1 cellular context compared by ENCODE assay signal in genomic region chr6:28587011-28587745, GRCh38.
TF ChIP-seq lines count a peak whose summit lies in the region.

No MANE protein-coding gene starts in this region.

TF ChIP-seq in HepG2, 621 proteins besides CTCF, POLR2A, EP300 and RAD21 (continued from another document and continues in another):
- TF ChIP-seq ZNF770 (CRISPR knock-in tag; IDR thresholded peaks at IDR 0.05) (peak; percentile 64; the same call in 1 of the 2 replicates), IKZF4 (CRISPR knock-in tag; IDR thresholded peaks at IDR 0.05; ENCODE audit: borderline replicate concordance, low read depth, not compliant biosample characterization) (peak; percentile 98), NFRKB (IDR thresholded peaks at IDR 0.05) (no peak), ZNF333 (CRISPR knock-in tag; IDR thresholded peaks at IDR 0.05; ENCODE audit: borderline replicate concordance) (no peak; the same call in 1 of the 2 replicates), ZMYM3 (CRISPR knock-in tag; IDR thresholded peaks at IDR 0.05) (peak; percentile 58), ATF3 (CRISPR knock-in tag; IDR thresholded peaks at IDR 0.05) (peak; percentile 69; the same call in 1 of the 2 replicates), ZNF17 (CRISPR knock-in tag; IDR thresholded peaks at IDR 0.05) (no peak), MED8 (CRISPR knock-in tag; IDR thresholded peaks at IDR 0.05; ENCODE audit: insufficient replicate concordance) (peak; percentile 37), ZNF510 (CRISPR knock-in tag; IDR thresholded peaks at IDR 0.05; ENCODE audit: low read depth) (peak; percentile 97), MBD4 (IDR thresholded peaks at IDR 0.05; ENCODE audit: borderline replicate concordance, low read length) (no peak), ELF3 (CRISPR knock-in tag; IDR thresholded peaks at IDR 0.05) (peak; percentile 76), DPF2 (CRISPR knock-in tag; IDR thresholded peaks at IDR 0.05; ENCODE audit: borderline replicate concordance, low read depth) (no peak), ZNF275 (CRISPR knock-in tag; IDR thresholded peaks at IDR 0.05; ENCODE audit: borderline replicate concordance) (peak; percentile 74; the same call in 1 of the 2 replicates), CHD4 (IDR thresholded peaks at IDR 0.05; ENCODE audit: borderline replicate concordance, low read length) (no peak), ARID2 (CRISPR knock-in tag; IDR thresholded peaks at IDR 0.05; ENCODE audit: borderline replicate concordance) (peak; percentile 76; the same call in 1 of the 2 replicates), GATAD2A (CRISPR knock-in tag; IDR thresholded peaks at IDR 0.05) (peak; percentile 80), BCL6 (CRISPR knock-in tag; IDR thresholded peaks at IDR 0.05) (peak; percentile 76), MIER3 (CRISPR knock-in tag; IDR thresholded peaks at IDR 0.05; ENCODE audit: borderline replicate concordance) (peak; percentile 96; the same call in 1 of the 2 replicates), THYN1 (CRISPR knock-in tag; IDR thresholded peaks at IDR 0.05; ENCODE audit: borderline replicate concordance, low read depth) (0 out of 2 replicates have a peak, but pooled peaks have one; percentile 24), ZNF883 (CRISPR knock-in tag; IDR thresholded peaks at IDR 0.05; ENCODE audit: not compliant biosample characterization) (peak; percentile 90), ZNF564 (CRISPR knock-in tag; IDR thresholded peaks at IDR 0.05) (peak; percentile 88; the same call in 1 of the 2 replicates), ZSCAN21 (CRISPR knock-in tag; IDR thresholded peaks at IDR 0.05; ENCODE audit: borderline replicate concordance) (peak; percentile 90), SNAI1 (CRISPR knock-in tag; IDR thresholded peaks at IDR 0.05; ENCODE audit: borderline replicate concordance) (no peak), E2F2 (CRISPR knock-in tag; IDR thresholded peaks at IDR 0.05; ENCODE audit: borderline replicate concordance) (peak; percentile 45; the same call in 1 of the 2 replicates), MEIS2 (CRISPR knock-in tag; IDR thresholded peaks at IDR 0.05) (no peak), SP1 (IDR thresholded peaks at IDR 0.05) (no peak), SP1 (CRISPR knock-in tag; IDR thresholded peaks at IDR 0.05) (peak; percentile 51), JARID2 (CRISPR knock-in tag; IDR thresholded peaks at IDR 0.05; ENCODE audit: insufficient replicate concordance) (peak; percentile 83), ZNF580 (CRISPR knock-in tag; IDR thresholded peaks at IDR 0.05; ENCODE audit: borderline replicate concordance, low read depth) (peak; percentile 57), TBX3 (IDR thresholded peaks at IDR 0.05; ENCODE audit: borderline replicate concordance) (no peak), ZNF691 (CRISPR knock-in tag; IDR thresholded peaks at IDR 0.05; ENCODE audit: borderline replicate concordance, low read depth) (peak; percentile 96), XBP1 (CRISPR knock-in tag; IDR thresholded peaks at IDR 0.05) (no peak), NFIB (CRISPR knock-in tag; IDR thresholded peaks at IDR 0.05; ENCODE audit: borderline replicate concordance) (no peak), ZSCAN22 (CRISPR knock-in tag; IDR thresholded peaks at IDR 0.05) (peak; percentile 72; the same call in 1 of the 2 replicates), GTF3A (CRISPR knock-in tag; conservative IDR thresholded peaks at IDR 0.05) (peak; percentile 92), FOXK2 (IDR thresholded peaks at IDR 0.05) (no peak), MATR3 (CRISPR knock-in tag; IDR thresholded peaks at IDR 0.05) (no peak), MAFG (CRISPR knock-in tag; IDR thresholded peaks at IDR 0.05) (no peak), CHD2 (IDR thresholded peaks at IDR 0.05; ENCODE audit: low read depth, low read length) (peak; percentile 17; the same call in 1 of the 2 replicates), ARNT (IDR thresholded peaks at IDR 0.05) (no peak)
- TF ChIP-seq, protein P1, sequence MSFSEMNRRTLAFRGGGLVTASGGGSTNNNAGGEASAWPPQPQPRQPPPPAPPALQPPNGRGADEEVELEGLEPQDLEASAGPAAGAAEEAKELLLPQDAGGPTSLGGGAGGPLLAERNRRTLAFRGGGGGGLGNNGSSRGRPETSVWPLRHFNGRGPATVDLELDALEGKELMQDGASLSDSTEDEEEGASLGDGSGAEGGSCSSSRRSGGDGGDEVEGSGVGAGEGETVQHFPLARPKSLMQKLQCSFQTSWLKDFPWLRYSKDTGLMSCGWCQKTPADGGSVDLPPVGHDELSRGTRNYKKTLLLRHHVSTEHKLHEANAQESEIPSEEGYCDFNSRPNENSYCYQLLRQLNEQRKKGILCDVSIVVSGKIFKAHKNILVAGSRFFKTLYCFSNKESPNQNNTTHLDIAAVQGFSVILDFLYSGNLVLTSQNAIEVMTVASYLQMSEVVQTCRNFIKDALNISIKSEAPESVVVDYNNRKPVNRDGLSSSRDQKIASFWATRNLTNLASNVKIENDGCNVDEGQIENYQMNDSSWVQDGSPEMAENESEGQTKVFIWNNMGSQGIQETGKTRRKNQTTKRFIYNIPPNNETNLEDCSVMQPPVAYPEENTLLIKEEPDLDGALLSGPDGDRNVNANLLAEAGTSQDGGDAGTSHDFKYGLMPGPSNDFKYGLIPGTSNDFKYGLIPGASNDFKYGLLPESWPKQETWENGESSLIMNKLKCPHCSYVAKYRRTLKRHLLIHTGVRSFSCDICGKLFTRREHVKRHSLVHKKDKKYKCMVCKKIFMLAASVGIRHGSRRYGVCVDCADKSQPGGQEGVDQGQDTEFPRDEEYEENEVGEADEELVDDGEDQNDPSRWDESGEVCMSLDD (CRISPR knock-in tag; IDR thresholded peaks at IDR 0.05; ENCODE audit: borderline replicate concordance) = no peak; the same call in 1 of the 2 replicates
- TF ChIP-seq, protein P2, sequence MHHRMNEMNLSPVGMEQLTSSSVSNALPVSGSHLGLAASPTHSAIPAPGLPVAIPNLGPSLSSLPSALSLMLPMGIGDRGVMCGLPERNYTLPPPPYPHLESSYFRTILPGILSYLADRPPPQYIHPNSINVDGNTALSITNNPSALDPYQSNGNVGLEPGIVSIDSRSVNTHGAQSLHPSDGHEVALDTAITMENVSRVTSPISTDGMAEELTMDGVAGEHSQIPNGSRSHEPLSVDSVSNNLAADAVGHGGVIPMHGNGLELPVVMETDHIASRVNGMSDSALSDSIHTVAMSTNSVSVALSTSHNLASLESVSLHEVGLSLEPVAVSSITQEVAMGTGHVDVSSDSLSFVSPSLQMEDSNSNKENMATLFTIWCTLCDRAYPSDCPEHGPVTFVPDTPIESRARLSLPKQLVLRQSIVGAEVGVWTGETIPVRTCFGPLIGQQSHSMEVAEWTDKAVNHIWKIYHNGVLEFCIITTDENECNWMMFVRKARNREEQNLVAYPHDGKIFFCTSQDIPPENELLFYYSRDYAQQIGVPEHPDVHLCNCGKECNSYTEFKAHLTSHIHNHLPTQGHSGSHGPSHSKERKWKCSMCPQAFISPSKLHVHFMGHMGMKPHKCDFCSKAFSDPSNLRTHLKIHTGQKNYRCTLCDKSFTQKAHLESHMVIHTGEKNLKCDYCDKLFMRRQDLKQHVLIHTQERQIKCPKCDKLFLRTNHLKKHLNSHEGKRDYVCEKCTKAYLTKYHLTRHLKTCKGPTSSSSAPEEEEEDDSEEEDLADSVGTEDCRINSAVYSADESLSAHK (CRISPR knock-in tag; IDR thresholded peaks at IDR 0.05; ENCODE audit: borderline replicate concordance) = no peak
- TF ChIP-seq, protein P3, sequence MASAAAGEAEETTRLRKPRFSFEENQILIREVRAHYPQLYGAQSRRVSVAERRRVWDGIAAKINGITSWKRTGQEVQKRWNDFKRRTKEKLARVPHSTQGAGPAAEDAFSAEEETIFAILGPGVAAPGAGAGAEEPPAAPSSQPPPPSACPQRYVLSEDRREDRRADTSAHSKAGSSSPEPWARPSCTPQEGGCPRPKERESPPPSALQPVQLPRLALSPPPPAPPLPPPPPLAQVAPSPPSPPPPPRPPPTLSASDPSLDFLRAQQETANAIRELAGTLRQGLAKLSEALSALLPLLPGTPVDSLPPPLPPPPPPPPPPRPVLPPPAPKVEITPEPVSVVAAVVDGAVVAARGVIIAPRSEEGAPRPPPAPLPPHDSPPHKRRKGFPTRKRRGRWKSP (CRISPR knock-in tag; IDR thresholded peaks at IDR 0.05) = peak; percentile 93
